In the genomic region with DNA sequence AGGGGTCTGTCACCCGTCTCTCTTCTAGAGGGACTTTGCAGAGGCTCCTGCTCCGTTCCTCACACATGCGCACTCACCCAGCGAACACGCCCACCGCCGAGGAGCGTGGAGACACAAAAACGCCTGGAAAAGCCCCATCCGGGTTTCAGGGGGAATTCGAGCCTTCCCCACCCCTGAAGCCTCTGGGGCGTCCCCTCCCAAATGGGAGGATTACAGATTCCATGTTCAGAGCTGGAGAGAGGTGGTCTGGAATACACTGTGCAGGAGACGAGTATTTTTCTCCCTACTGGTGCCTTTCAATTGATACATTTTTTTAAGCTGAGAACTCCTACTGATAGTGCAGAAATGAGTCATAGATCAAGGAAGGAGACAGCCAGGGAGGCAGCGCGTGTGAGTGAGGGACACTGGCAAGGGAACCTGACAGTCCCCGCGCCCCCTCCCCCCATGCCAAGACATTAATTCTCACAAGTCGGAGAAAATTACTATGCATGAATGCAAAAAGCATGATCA, we compare ENCODE assay signal across 10 cellular contexts. TPM values are rescaled to one million over a fixed set of nuclear protein-coding genes. Genes with fewer than 3 reads are reported as not detected.
DNase-seq lines count a peak whose midpoint lies in the region; ATAC-seq and TF ChIP-seq lines count a peak whose summit lies in the region.
"Had no signal": no experiment of that assay in that cellular context is flagged by ENCODE, and none has a peak within 500 bp of the region (broad histone marks: within the 10 kb centered on the region; RNA-seq: fewer than 3 reads in every experiment).

No MANE protein-coding gene starts in this region.

- no peak for TF ChIP-seq CTCF in glutamatergic neuron (IDR thresholded peaks at IDR 0.05; ENCODE audit: partially characterized antibody, unreplicated experiment)

- peak overlapping the region; percentile 79 for H3K27ac ChIP-seq in HUES48 (ENCODE audit: low read depth, low read length)

- H3K36me3 Mint-ChIP-seq in glutamatergic neuron (ENCODE audit: unreplicated experiment): no peaks in the 10 kb centered on the region

- H3K9me3 Mint-ChIP-seq in glutamatergic neuron (ENCODE audit: unreplicated experiment): peaks cover 3% of the 10 kb centered on the region

- H3K9ac ChIP-seq in HUES48 (ENCODE audit: low read depth, low read length): no peak overlapping the region

- H3K4me3 Mint-ChIP-seq in glutamatergic neuron (ENCODE audit: unreplicated experiment): peak overlapping the region; percentile 85

- DNase-seq in activated T-cell treated with anti-CD3 and anti-CD28 coated beads for 48 hours (ENCODE audit: low read depth) (peak; percentile 67), glutamatergic neuron (peak; percentile 74), GOT3 (lab: John Stamatoyannopoulos, UW) (no peak), germinal center (ENCODE audit: low spot score) (no peak)
- peak; percentile 56 to 65 for DNase-seq in stimulated activated CD4-positive, alpha-beta T cell treated with anti-CD3 and anti-CD28 coated beads, Interleukin-2, amount 100 ng/mL, for 48 hours

- no peaks in the 10 kb centered on the region for H3K27me3 ChIP-seq in HUES48 (ENCODE audit: control insufficient read depth, insufficient read depth, low read length)

- no peak overlapping the region for H3K27ac Mint-ChIP-seq in glutamatergic neuron (ENCODE audit: unreplicated experiment)

- peaks cover 18% of the 10 kb centered on the region for H3K4me1 Mint-ChIP-seq in glutamatergic neuron (ENCODE audit: low read depth, unreplicated experiment)

- peak overlapping the region; percentile 67 for H3K4me3 ChIP-seq in HUES48 (ENCODE audit: low read depth, low read length)
- H3K4me3 ChIP-seq: mucosa of descending colon had no signal

- H3K27me3 Mint-ChIP-seq in glutamatergic neuron (ENCODE audit: unreplicated experiment): no peaks in the 10 kb centered on the region

- no peaks in the 10 kb centered on the region for H3K9me3 ChIP-seq in HUES48 (ENCODE audit: control insufficient read depth, insufficient read depth, low read length)
- H3K9me3 ChIP-seq: mucosa of descending colon had no signal

- H3K4me1 ChIP-seq in HUES48 (ENCODE audit: control insufficient read depth, insufficient read depth, low read length): peaks cover 48% of the 10 kb centered on the region

- H3K36me3 ChIP-seq in HUES48 (ENCODE audit: control insufficient read depth, insufficient read depth, low read length): no peaks in the 10 kb centered on the region

- ATAC-seq in HG02884 (IDR thresholded peaks at IDR 0.05; ENCODE audit: unreplicated experiment) (no peak), HG03571 (IDR thresholded peaks at IDR 0.05; ENCODE audit: unreplicated experiment) (no peak)
- ATAC-seq: mucosa of descending colon had no signal

RNA-seq across cellular contexts. Expression of gene BCL11B, which starts 37.0 kb away (rescaled TPM):
- 2.6 TPM for total RNA-seq in glutamatergic neuron (ENCODE audit: unreplicated experiment)
- total RNA-seq: G401 had no signal

Comparison
In these comparisons a context has a peak if more than half of its experiments do, and no peak if none do; other contexts are left out.
1. DNase-seq: peak in activated T-cell treated with anti-CD3 and anti-CD28 coated beads for 48 hours (single experiment), glutamatergic neuron (single experiment) and stimulated activated CD4-positive, alpha-beta T cell treated with anti-CD3 and anti-CD28 coated beads, Interleukin-2, amount 100 ng/mL, for 48 hours (2 of 2); none in GOT3 (single experiment) and germinal center (single experiment).